ENCODE assay signal across 8 cellular contexts in genomic region chr2:119366161-119366648, GRCh38. TPM values are rescaled to one million over a fixed set of nuclear protein-coding genes. Genes with fewer than 3 reads are reported as not detected.
DNase-seq lines count a peak whose midpoint lies in the region; ATAC-seq, FAIRE-seq and TF ChIP-seq lines count a peak whose summit lies in the region.

No MANE protein-coding gene starts in this region.

- H3K27ac ChIP-seq in C4-2B = peak overlapping the region; percentile 97
- peak overlapping the region; percentile 59 for H3K27ac ChIP-seq in astrocyte (ENCODE audit: low read depth, low read length)

- H3K9me3 ChIP-seq in astrocyte (ENCODE audit: insufficient read depth, low read depth, low read length) = no peaks in the 10 kb centered on the region

- peak overlapping the region; percentile 98 for H2AFZ ChIP-seq in astrocyte (ENCODE audit: low read depth, low read length)

- H3K27me3 ChIP-seq in astrocyte (ENCODE audit: insufficient read depth, low read length) = no peaks in the 10 kb centered on the region

- peak overlapping the region; percentile 94 for H3K4me2 ChIP-seq in astrocyte (ENCODE audit: low read length)

- peaks cover 10% of the 10 kb centered on the region for H3K4me1 ChIP-seq in astrocyte (ENCODE audit: insufficient read depth, low read length)

- FAIRE-seq in astrocyte (lab: Jason Lieb, UNC) = no peak

- H3K4me3 Mint-ChIP-seq in IgD-negative memory B cell = peak overlapping the region; percentile 89 to 99 (median 97)
- H3K4me3 Mint-ChIP-seq in astrocyte (ENCODE audit: unreplicated experiment) = peak overlapping the region; percentile 99
- peak overlapping the region; percentile 100 for H3K4me3 Mint-ChIP-seq in stimulated activated effector memory CD8-positive, alpha-beta T cell treated with anti-CD3 and anti-CD28 coated beads, Interleukin-12 subunit alpha, Interleukin-12 subunit beta, amount 100 ng/mL, for 72 hours

- TF ChIP-seq CTCF in C4-2B (conservative IDR thresholded peaks at IDR 0.05) (no peak), astrocyte (IDR thresholded peaks at IDR 0.05; ENCODE audit: insufficient read depth, low read depth, low read length) (no peak)

- H3K27me3 Mint-ChIP-seq in IgD-negative memory B cell (no peaks in the 10 kb centered on the region), astrocyte (ENCODE audit: low read depth, unreplicated experiment) (no peaks in the 10 kb centered on the region)

- peak; percentile 6 for ATAC-seq in GM19351 (IDR thresholded peaks at IDR 0.05; ENCODE audit: unreplicated experiment)
- ATAC-seq in stimulated activated effector memory CD8-positive, alpha-beta T cell treated with anti-CD3 and anti-CD28 coated beads, Interleukin-12 subunit alpha, Interleukin-12 subunit beta, amount 100 ng/mL, for 72 hours = no peak
- ATAC-seq in HG02840 (IDR thresholded peaks at IDR 0.05; ENCODE audit: low FRiP score, unreplicated experiment) = no peak

- H3K79me2 ChIP-seq in astrocyte (ENCODE audit: insufficient read depth, low read length) = peaks cover 48% of the 10 kb centered on the region

- peaks cover 20% of the 10 kb centered on the region for H3K36me3 ChIP-seq in astrocyte (ENCODE audit: insufficient read depth, low read length)

- H3K4me1 Mint-ChIP-seq in IgD-negative memory B cell (peaks cover 23 to 38% (median 27%) of the 10 kb centered on the region in 3 donors), astrocyte (ENCODE audit: low read depth, unreplicated experiment) (peaks cover 12% of the 10 kb centered on the region)
- H3K4me1 Mint-ChIP-seq in stimulated activated effector memory CD8-positive, alpha-beta T cell treated with anti-CD3 and anti-CD28 coated beads, Interleukin-12 subunit alpha, Interleukin-12 subunit beta, amount 100 ng/mL, for 72 hours = peaks cover 51% of the 10 kb centered on the region

- H3K36me3 Mint-ChIP-seq in IgD-negative memory B cell (peaks cover 3% of the 10 kb centered on the region), astrocyte (ENCODE audit: low read depth, unreplicated experiment) (peaks cover 8% of the 10 kb centered on the region)
- H3K36me3 Mint-ChIP-seq in stimulated activated effector memory CD8-positive, alpha-beta T cell treated with anti-CD3 and anti-CD28 coated beads, Interleukin-12 subunit alpha, Interleukin-12 subunit beta, amount 100 ng/mL, for 72 hours = peaks cover 49% of the 10 kb centered on the region

- H3K9me3 Mint-ChIP-seq in IgD-negative memory B cell (no peaks in the 10 kb centered on the region), astrocyte (ENCODE audit: unreplicated experiment) (no peaks in the 10 kb centered on the region)
- no peaks in the 10 kb centered on the region for H3K9me3 Mint-ChIP-seq in stimulated activated effector memory CD8-positive, alpha-beta T cell treated with anti-CD3 and anti-CD28 coated beads, Interleukin-12 subunit alpha, Interleukin-12 subunit beta, amount 100 ng/mL, for 72 hours

- peak overlapping the region; percentile 81 for H3K9ac ChIP-seq in astrocyte (ENCODE audit: low read length)

- peak overlapping the region; percentile 90 for H3K4me3 ChIP-seq in astrocyte (ENCODE audit: insufficient read depth, low read depth, low read length)

- DNase-seq in astrocyte (ENCODE audit: low read depth) (peak; percentile 18), inferior parietal cortex (ENCODE audit: extremely low spot score) (peak; percentile 53), GM19238 (ENCODE audit: insufficient read length, low spot score) (no peak)
- DNase-seq in stimulated activated effector memory CD8-positive, alpha-beta T cell treated with anti-CD3 and anti-CD28 coated beads, Interleukin-12 subunit alpha, Interleukin-12 subunit beta, amount 100 ng/mL, for 72 hours (ENCODE audit: low spot score in 2 of 2) = no peak

- peak overlapping the region; percentile 73 to 95 (median 74) for H3K27ac Mint-ChIP-seq in IgD-negative memory B cell
- peak overlapping the region; percentile 78 for H3K27ac Mint-ChIP-seq in astrocyte (ENCODE audit: unreplicated experiment)
- H3K27ac Mint-ChIP-seq in stimulated activated effector memory CD8-positive, alpha-beta T cell treated with anti-CD3 and anti-CD28 coated beads, Interleukin-12 subunit alpha, Interleukin-12 subunit beta, amount 100 ng/mL, for 72 hours = peak overlapping the region; percentile 100

- peaks cover 33% of the 10 kb centered on the region for H4K20me1 ChIP-seq in astrocyte (ENCODE audit: insufficient read depth, low read length)

RNA-seq across cellular contexts. Expression of gene C2orf76, which starts 0.4 kb away (rescaled TPM):
- polyA plus RNA-seq in IgD-negative memory B cell = 19.5 TPM
- total RNA-seq in astrocyte = 8.1 and 9.2 TPM in 2 replicates

RNA-seq across cellular contexts. Expression of gene DBI, which starts 0.6 kb away (rescaled TPM):
- polyA plus RNA-seq in IgD-negative memory B cell = 298 TPM
- 101 and 126 TPM in 2 replicates for total RNA-seq in astrocyte

Comparison
In these comparisons a context has a peak if more than half of its experiments do, and no peak if none do; other contexts are left out.
1. DNase-seq: peak in astrocyte (single experiment) and inferior parietal cortex (single experiment); none in stimulated activated effector memory CD8-positive, alpha-beta T cell treated with anti-CD3 and anti-CD28 coated beads, Interleukin-12 subunit alpha, Interleukin-12 subunit beta, amount 100 ng/mL, for 72 hours (0 of 2) and GM19238 (single experiment).
2. Peak in every context shown above with its lines, with median percentiles within 50 percentile points of each other: H3K27ac Mint-ChIP-seq and H3K4me3 Mint-ChIP-seq.